ENCODE assay signal across 8 cellular contexts in genomic region chr3:187986514-187986934, GRCh38.
A peak's percentile ranks its signal among the peaks of the same experiment; 100 is the strongest.
DNase-seq lines count a peak whose midpoint lies in the region; ATAC-seq and TF ChIP-seq lines count a peak whose summit lies in the region.

No MANE protein-coding gene starts in this region.

- H3K4me1 ChIP-seq in stomach (peaks cover 0 to 13% (median 0%) of the 10 kb centered on the region in 4 donors), colonic mucosa (no peaks in the 10 kb centered on the region)

- no peaks in the 10 kb centered on the region for H3K9me3 ChIP-seq in stomach
- H3K9me3 ChIP-seq in colonic mucosa: no peaks in the 10 kb centered on the region

- H3K4me3 ChIP-seq in stomach (no peak overlapping the region), colonic mucosa (no peak overlapping the region)

- no peak for TF ChIP-seq EP300 in stomach (IDR thresholded peaks at IDR 0.05)

- H3K9me3 Mint-ChIP-seq in effector memory CD8-positive, alpha-beta T cell: no peaks in the 10 kb centered on the region

- 46 to 61% (median 52%) methylated on average over 5 of the region's 5 CpGs for WGBS in stomach, 5 donors

- H3K27me3 Mint-ChIP-seq in effector memory CD8-positive, alpha-beta T cell: no peaks in the 10 kb centered on the region

- H3K27ac ChIP-seq in stomach: no peak overlapping the region
- H3K27ac ChIP-seq in colonic mucosa: no peak overlapping the region

- intact Hi-C loops in stomach (cut with DNase I; ENCODE audit: low total_unique reads): no loop called here
- intact Hi-C loops in colonic mucosa (cut with DNase I): no loop called here

- H3K4me1 Mint-ChIP-seq in effector memory CD8-positive, alpha-beta T cell (ENCODE audit: low read depth in 2 of 2): peaks cover 29 to 37% of the 10 kb centered on the region in 2 donors

- H3K27me3 ChIP-seq in stomach (no peaks in the 10 kb centered on the region), colonic mucosa (no peaks in the 10 kb centered on the region)

- peak; percentile 97 for DNase-seq in HCEC 1CT
- peak; percentile 40 for DNase-seq in SKM-1 treated with dmso at 0.1 percent for 144 hours (lab: John Stamatoyannopoulos, UW; ENCODE audit: unreplicated experiment)
- DNase-seq in effector memory CD8-positive, alpha-beta T cell: no peak
- peak; percentile 35 to 41 for DNase-seq in stimulated activated CD4-positive, alpha-beta T cell treated with anti-CD3 and anti-CD28 coated beads, Interleukin-2, amount 100 ng/mL, for 48 hours
- no peak for DNase-seq in stomach
- DNase-seq in colonic mucosa: no peak
- no peak for DNase-seq in RPMI8226

- no peak for TF ChIP-seq POLR2A in stomach (IDR thresholded peaks at IDR 0.05)

- no peaks in the 10 kb centered on the region for H3K36me3 Mint-ChIP-seq in effector memory CD8-positive, alpha-beta T cell (ENCODE audit: insufficient read depth)

- peak overlapping the region; percentile 75 to 79 for H3K27ac Mint-ChIP-seq in effector memory CD8-positive, alpha-beta T cell

- no peaks in the 10 kb centered on the region for H3K36me3 ChIP-seq in stomach
- no peaks in the 10 kb centered on the region for H3K36me3 ChIP-seq in colonic mucosa

- no peak for ATAC-seq in effector memory CD8-positive, alpha-beta T cell (replicated peaks)
- ATAC-seq in HG02973 (IDR thresholded peaks at IDR 0.05; ENCODE audit: unreplicated experiment): no peak

- no peak for TF ChIP-seq CTCF in stomach (IDR thresholded peaks at IDR 0.05)
- TF ChIP-seq CTCF in colonic mucosa (IDR thresholded peaks at IDR 0.05): no peak

- H3K4me3 Mint-ChIP-seq in effector memory CD8-positive, alpha-beta T cell: peak overlapping the region; percentile 55 to 69

- H3K9ac ChIP-seq in colonic mucosa (ENCODE audit: low read depth in 2 of 2, low read length in 2 of 2): no peak overlapping the region

Comparison
In these comparisons a context has a peak if more than half of its experiments do, and no peak if none do; other contexts are left out.
1. DNase-seq: peak in HCEC 1CT (single experiment), SKM-1 treated with dmso at 0.1 percent for 144 hours (single experiment) and stimulated activated CD4-positive, alpha-beta T cell treated with anti-CD3 and anti-CD28 coated beads, Interleukin-2, amount 100 ng/mL, for 48 hours (2 of 2); none in effector memory CD8-positive, alpha-beta T cell (0 of 3), stomach (single experiment), colonic mucosa (single experiment) and RPMI8226 (single experiment).